In genomic region chr16:89159174-89159849, GRCh38 we compare ENCODE assay signal across 1 cellular context.
TF ChIP-seq lines count a peak whose summit lies in the region.

No MANE protein-coding gene starts in this region.

TF ChIP-seq in HepG2, 621 proteins besides CTCF, POLR2A, EP300 and RAD21 (continued from another document and continues in another):
- TF ChIP-seq, protein P1, sequence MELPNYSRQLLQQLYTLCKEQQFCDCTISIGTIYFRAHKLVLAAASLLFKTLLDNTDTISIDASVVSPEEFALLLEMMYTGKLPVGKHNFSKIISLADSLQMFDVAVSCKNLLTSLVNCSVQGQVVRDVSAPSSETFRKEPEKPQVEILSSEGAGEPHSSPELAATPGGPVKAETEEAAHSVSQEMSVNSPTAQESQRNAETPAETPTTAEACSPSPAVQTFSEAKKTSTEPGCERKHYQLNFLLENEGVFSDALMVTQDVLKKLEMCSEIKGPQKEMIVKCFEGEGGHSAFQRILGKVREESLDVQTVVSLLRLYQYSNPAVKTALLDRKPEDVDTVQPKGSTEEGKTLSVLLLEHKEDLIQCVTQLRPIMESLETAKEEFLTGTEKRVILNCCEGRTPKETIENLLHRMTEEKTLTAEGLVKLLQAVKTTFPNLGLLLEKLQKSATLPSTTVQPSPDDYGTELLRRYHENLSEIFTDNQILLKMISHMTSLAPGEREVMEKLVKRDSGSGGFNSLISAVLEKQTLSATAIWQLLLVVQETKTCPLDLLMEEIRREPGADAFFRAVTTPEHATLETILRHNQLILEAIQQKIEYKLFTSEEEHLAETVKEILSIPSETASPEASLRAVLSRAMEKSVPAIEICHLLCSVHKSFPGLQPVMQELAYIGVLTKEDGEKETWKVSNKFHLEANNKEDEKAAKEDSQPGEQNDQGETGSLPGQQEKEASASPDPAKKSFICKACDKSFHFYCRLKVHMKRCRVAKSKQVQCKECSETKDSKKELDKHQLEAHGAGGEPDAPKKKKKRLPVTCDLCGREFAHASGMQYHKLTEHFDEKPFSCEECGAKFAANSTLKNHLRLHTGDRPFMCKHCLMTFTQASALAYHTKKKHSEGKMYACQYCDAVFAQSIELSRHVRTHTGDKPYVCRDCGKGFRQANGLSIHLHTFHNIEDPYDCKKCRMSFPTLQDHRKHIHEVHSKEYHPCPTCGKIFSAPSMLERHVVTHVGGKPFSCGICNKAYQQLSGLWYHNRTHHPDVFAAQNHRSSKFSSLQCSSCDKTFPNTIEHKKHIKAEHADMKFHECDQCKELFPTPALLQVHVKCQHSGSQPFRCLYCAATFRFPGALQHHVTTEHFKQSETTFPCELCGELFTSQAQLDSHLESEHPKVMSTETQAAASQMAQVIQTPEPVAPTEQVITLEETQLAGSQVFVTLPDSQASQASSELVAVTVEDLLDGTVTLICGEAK (IDR thresholded peaks at IDR 0.05): no peak
- TF ChIP-seq, protein P1 (CRISPR knock-in tag; IDR thresholded peaks at IDR 0.05): peak; percentile 78; the same call in 1 of the 2 replicates
- TF ChIP-seq ZNF816 (CRISPR knock-in tag; IDR thresholded peaks at IDR 0.05; ENCODE audit: borderline replicate concordance) (no peak), ZNF775 (CRISPR knock-in tag; IDR thresholded peaks at IDR 0.05; ENCODE audit: borderline replicate concordance) (0 out of 2 replicates have a peak, but pooled peaks have one; percentile 53), ZSCAN20 (CRISPR knock-in tag; IDR thresholded peaks at IDR 0.05; ENCODE audit: borderline replicate concordance) (no peak), JDP2 (CRISPR knock-in tag; IDR thresholded peaks at IDR 0.05; ENCODE audit: borderline replicate concordance) (no peak), PTBP1 (IDR thresholded peaks at IDR 0.05; ENCODE audit: low read depth, low read length, poor library complexity, severe bottlenecking) (no peak), ARID3A (IDR thresholded peaks at IDR 0.05; ENCODE audit: low read depth, low read length) (no peak), ARID2 (CRISPR knock-in tag; IDR thresholded peaks at IDR 0.05; ENCODE audit: borderline replicate concordance) (no peak), ZNF557 (CRISPR knock-in tag; IDR thresholded peaks at IDR 0.05) (no peak), KDM2A (CRISPR knock-in tag; IDR thresholded peaks at IDR 0.05; ENCODE audit: borderline replicate concordance, low read depth) (peak; percentile 84), ZSCAN9 (CRISPR knock-in tag; IDR thresholded peaks at IDR 0.05; ENCODE audit: borderline replicate concordance) (peak; percentile 81), NR2F1 (CRISPR knock-in tag; IDR thresholded peaks at IDR 0.05) (peak in 1 of 2 experiments; percentile 62; a peak in 1 of 4 replicates), ASH2L (IDR thresholded peaks at IDR 0.05; ENCODE audit: insufficient read length, low read depth, low read length) (peak; percentile 31), ZNF547 (CRISPR knock-in tag; IDR thresholded peaks at IDR 0.05) (peak; percentile 98), DBP (CRISPR knock-in tag; IDR thresholded peaks at IDR 0.05; ENCODE audit: not compliant biosample characterization) (peak; percentile 25), MYC (CRISPR knock-in tag; IDR thresholded peaks at IDR 0.05; ENCODE audit: borderline replicate concordance) (peak; percentile 75; the same call in 1 of the 2 replicates), KLF13 (CRISPR knock-in tag; IDR thresholded peaks at IDR 0.05) (no peak), ZNF577 (CRISPR knock-in tag; IDR thresholded peaks at IDR 0.05; ENCODE audit: borderline replicate concordance, low read depth) (no peak), ATF1 (CRISPR knock-in tag; IDR thresholded peaks at IDR 0.05) (no peak), NCOR1 (IDR thresholded peaks at IDR 0.05; ENCODE audit: borderline replicate concordance, low read length) (no peak; the same call in 1 of the 2 replicates), ZNF788 (CRISPR knock-in tag; IDR thresholded peaks at IDR 0.05; ENCODE audit: borderline replicate concordance) (no peak; the same call in 1 of the 2 replicates), ZNF746 (CRISPR knock-in tag; IDR thresholded peaks at IDR 0.05) (peak; percentile 77; the same call in 1 of the 2 replicates), KMT2B (CRISPR knock-in tag; IDR thresholded peaks at IDR 0.05) (peak; percentile 69; the same call in 1 of the 2 replicates), TMF1 (CRISPR knock-in tag; IDR thresholded peaks at IDR 0.05; ENCODE audit: low read depth) (peak; percentile 93), PCBP2 (optimal IDR thresholded peaks at IDR 0.05; ENCODE audit: low read depth, low read length, poor library complexity, severe bottlenecking) (no peak), ZNF503 (CRISPR knock-in tag; IDR thresholded peaks at IDR 0.05) (no peak), REL (CRISPR knock-in tag; conservative IDR thresholded peaks at IDR 0.05) (no peak), NR3C1 (CRISPR knock-in tag; IDR thresholded peaks at IDR 0.05) (no peak), ZNF7 (CRISPR knock-in tag; IDR thresholded peaks at IDR 0.05) (no peak), KLF9 (CRISPR knock-in tag; IDR thresholded peaks at IDR 0.05; ENCODE audit: low read depth) (no peak), ZC3H4 (CRISPR knock-in tag; IDR thresholded peaks at IDR 0.05; ENCODE audit: borderline replicate concordance) (no peak), ZNF660 (CRISPR knock-in tag; IDR thresholded peaks at IDR 0.05; ENCODE audit: borderline replicate concordance, low read depth) (no peak; the same call in 1 of the 2 replicates), MIER2 (CRISPR knock-in tag; IDR thresholded peaks at IDR 0.05) (no peak), PHF20 (CRISPR knock-in tag; IDR thresholded peaks at IDR 0.05) (peak; percentile 49; the same call in 1 of the 2 replicates), ZNF510 (CRISPR knock-in tag; IDR thresholded peaks at IDR 0.05; ENCODE audit: low read depth) (peak; percentile 86; the same call in 1 of the 2 replicates), PAX8 (CRISPR knock-in tag; IDR thresholded peaks at IDR 0.05; ENCODE audit: borderline replicate concordance) (0 out of 2 replicates have a peak, but pooled peaks have one; percentile 51), NFIC (IDR thresholded peaks at IDR 0.05; ENCODE audit: low read length) (no peak), ZBTB42 (CRISPR knock-in tag; IDR thresholded peaks at IDR 0.05) (peak; percentile 83; the same call in 1 of the 2 replicates), SNAPC5 (CRISPR knock-in tag; IDR thresholded peaks at IDR 0.05; ENCODE audit: borderline replicate concordance) (no peak; the same call in 1 of the 2 replicates)
- TF ChIP-seq, protein P2, sequence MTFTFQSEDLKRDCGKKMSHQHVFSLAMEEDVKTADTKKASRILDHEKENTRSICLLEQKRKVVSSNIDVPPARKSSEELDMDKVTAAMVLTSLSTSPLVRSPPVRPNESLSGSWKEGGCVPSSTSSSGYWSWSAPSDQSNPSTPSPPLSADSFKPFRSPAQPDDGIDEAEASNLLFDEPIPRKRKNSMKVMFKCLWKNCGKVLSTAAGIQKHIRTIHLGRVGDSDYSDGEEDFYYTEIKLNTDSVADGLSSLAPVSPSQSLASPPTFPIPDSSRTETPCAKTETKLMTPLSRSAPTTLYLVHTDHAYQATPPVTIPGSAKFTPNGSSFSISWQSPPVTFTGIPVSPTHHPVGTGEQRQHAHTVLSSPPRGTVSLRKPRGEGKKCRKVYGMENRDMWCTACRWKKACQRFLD (CRISPR knock-in tag; IDR thresholded peaks at IDR 0.05; ENCODE audit: borderline replicate concordance): peak; percentile 73; the same call in 1 of the 2 replicates
- TF ChIP-seq, protein P3, sequence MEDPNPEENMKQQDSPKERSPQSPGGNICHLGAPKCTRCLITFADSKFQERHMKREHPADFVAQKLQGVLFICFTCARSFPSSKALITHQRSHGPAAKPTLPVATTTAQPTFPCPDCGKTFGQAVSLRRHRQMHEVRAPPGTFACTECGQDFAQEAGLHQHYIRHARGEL (CRISPR knock-in tag; IDR thresholded peaks at IDR 0.05): peak; percentile 46; the same call in 1 of the 2 replicates
- TF ChIP-seq, protein P4, sequence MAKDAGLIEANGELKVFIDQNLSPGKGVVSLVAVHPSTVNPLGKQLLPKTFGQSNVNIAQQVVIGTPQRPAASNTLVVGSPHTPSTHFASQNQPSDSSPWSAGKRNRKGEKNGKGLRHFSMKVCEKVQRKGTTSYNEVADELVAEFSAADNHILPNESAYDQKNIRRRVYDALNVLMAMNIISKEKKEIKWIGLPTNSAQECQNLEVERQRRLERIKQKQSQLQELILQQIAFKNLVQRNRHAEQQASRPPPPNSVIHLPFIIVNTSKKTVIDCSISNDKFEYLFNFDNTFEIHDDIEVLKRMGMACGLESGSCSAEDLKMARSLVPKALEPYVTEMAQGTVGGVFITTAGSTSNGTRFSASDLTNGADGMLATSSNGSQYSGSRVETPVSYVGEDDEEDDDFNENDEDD (CRISPR knock-in tag; IDR thresholded peaks at IDR 0.05; ENCODE audit: borderline replicate concordance): peak; percentile 89; the same call in 1 of the 2 replicates
- TF ChIP-seq, protein P5, sequence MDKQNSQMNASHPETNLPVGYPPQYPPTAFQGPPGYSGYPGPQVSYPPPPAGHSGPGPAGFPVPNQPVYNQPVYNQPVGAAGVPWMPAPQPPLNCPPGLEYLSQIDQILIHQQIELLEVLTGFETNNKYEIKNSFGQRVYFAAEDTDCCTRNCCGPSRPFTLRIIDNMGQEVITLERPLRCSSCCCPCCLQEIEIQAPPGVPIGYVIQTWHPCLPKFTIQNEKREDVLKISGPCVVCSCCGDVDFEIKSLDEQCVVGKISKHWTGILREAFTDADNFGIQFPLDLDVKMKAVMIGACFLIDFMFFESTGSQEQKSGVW (CRISPR knock-in tag; IDR thresholded peaks at IDR 0.05; ENCODE audit: borderline replicate concordance): no peak
- TF ChIP-seq, protein P6, sequence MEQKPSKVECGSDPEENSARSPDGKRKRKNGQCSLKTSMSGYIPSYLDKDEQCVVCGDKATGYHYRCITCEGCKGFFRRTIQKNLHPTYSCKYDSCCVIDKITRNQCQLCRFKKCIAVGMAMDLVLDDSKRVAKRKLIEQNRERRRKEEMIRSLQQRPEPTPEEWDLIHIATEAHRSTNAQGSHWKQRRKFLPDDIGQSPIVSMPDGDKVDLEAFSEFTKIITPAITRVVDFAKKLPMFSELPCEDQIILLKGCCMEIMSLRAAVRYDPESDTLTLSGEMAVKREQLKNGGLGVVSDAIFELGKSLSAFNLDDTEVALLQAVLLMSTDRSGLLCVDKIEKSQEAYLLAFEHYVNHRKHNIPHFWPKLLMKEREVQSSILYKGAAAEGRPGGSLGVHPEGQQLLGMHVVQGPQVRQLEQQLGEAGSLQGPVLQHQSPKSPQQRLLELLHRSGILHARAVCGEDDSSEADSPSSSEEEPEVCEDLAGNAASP (CRISPR knock-in tag; IDR thresholded peaks at IDR 0.05; ENCODE audit: borderline replicate concordance): peak; percentile 68; the same call in 1 of the 2 replicates
